In genomic region chr6:139480356-139480833, GRCh38 we compare ENCODE assay signal across 17 cellular contexts.
A peak's percentile ranks its signal among the peaks of the same experiment; 100 is the strongest.
DNase-seq lines count a peak whose midpoint lies in the region; ATAC-seq and TF ChIP-seq lines count a peak whose summit lies in the region.
"Had no signal": no experiment of that assay in that cellular context is flagged by ENCODE, and none has a peak within 500 bp of the region (broad histone marks: within the 10 kb centered on the region; RNA-seq: fewer than 3 reads in every experiment).

No MANE protein-coding gene starts in this region.

- H3K9me3 Mint-ChIP-seq in brain, result peaks cover 0 to 8% (median 0%) of the 10 kb centered on the region in 5 experiments
- H3K9me3 Mint-ChIP-seq: CD8-positive, alpha-beta T cell had no signal

- ATAC-seq in right lobe of liver (peak; percentile 94 to 98 (median 96)), GM21723 (IDR thresholded peaks at IDR 0.05; ENCODE audit: unreplicated experiment) (no peak), right cardiac atrium (no peak)
- ATAC-seq: CD8-positive, alpha-beta T cell had no signal

- H3K4me3 ChIP-seq in HUES64 (ENCODE audit: low read length), result no peak overlapping the region
- no peak overlapping the region for H3K4me3 ChIP-seq in right lobe of liver
- H3K4me3 ChIP-seq in right cardiac atrium (ENCODE audit: low read length), result no peak overlapping the region
- no peak overlapping the region for H3K4me3 ChIP-seq in hepatocyte
- H3K4me3 ChIP-seq: BLaER1, Peyer's patch, SJSA1 had no signal

- peak overlapping the region; percentile 5; the same call in 1 of the 2 replicates for H3K27ac ChIP-seq in HUES64 (ENCODE audit: low read depth, low read length)
- H3K27ac ChIP-seq in right lobe of liver, result peak overlapping the region in 2 of 3 donors; percentile 63 to 78
- H3K27ac ChIP-seq in right cardiac atrium (ENCODE audit: low read length), result no peak overlapping the region
- H3K27ac ChIP-seq in hepatocyte, result no peak overlapping the region
- H3K27ac ChIP-seq: BLaER1, HL-60, Peyer's patch, SJSA1 had no signal

- H3K79me2 ChIP-seq in hepatocyte, result no peaks in the 10 kb centered on the region

- H3K27me3 Mint-ChIP-seq in brain, result peaks cover 3% of the 10 kb centered on the region

- H3K9me3 ChIP-seq in HUES64 (ENCODE audit: insufficient read depth, low read depth, low read length) (no peaks in the 10 kb centered on the region), right lobe of liver (no peaks in the 10 kb centered on the region), right cardiac atrium (ENCODE audit: control insufficient read depth, low read length) (no peaks in the 10 kb centered on the region), hepatocyte (ENCODE audit: low read depth) (no peaks in the 10 kb centered on the region)
- H3K9me3 ChIP-seq: BLaER1, Peyer's patch, SJSA1 had no signal

- peak overlapping the region in 3 of 5 experiments; percentile 33 to 84 (median 46) for H3K27ac Mint-ChIP-seq in brain
- H3K27ac Mint-ChIP-seq: CD8-positive, alpha-beta T cell had no signal

- TF ChIP-seq CTCF in brain (conservative IDR thresholded peaks at IDR 0.05) (no peak), right lobe of liver (IDR thresholded peaks at IDR 0.05) (no peak), hepatocyte (IDR thresholded peaks at IDR 0.05; ENCODE audit: poor library complexity) (no peak)

- DNase-seq in right lobe of liver (peak; percentile 54 to 79 (median 79)), right cardiac atrium (no peak), hepatocyte (ENCODE audit: low spot score) (no peak), islet precursor cell (no peak)
- DNase-seq: CD8-positive, alpha-beta T cell; H7; KG1; NCI-H187; NCI-H345; NCI-H524 treated with DMSO at 0.1 percent for 48 hours; Peyer's patch had no signal

- H3K4me1 ChIP-seq in HUES64 (ENCODE audit: insufficient read depth, low read length) (peaks cover 62% of the 10 kb centered on the region), right lobe of liver (peaks cover 0 to 43% (median 11%) of the 10 kb centered on the region in 4 donors), right cardiac atrium (ENCODE audit: control insufficient read depth, insufficient read depth, low read length) (no peaks in the 10 kb centered on the region), hepatocyte (ENCODE audit: insufficient read depth) (no peaks in the 10 kb centered on the region)
- H3K4me1 ChIP-seq: Peyer's patch, SJSA1 had no signal

- no peaks in the 10 kb centered on the region for H3K9me2 ChIP-seq in hepatocyte (replicated peaks; ENCODE audit: insufficient read depth)

- H3K4me2 ChIP-seq in hepatocyte, result no peak overlapping the region
- H3K4me2 ChIP-seq: BLaER1 had no signal

- H3K27me3 ChIP-seq in HUES64 (ENCODE audit: insufficient read depth, low read length), result no peaks in the 10 kb centered on the region
- H3K27me3 ChIP-seq in right lobe of liver, result no peaks in the 10 kb centered on the region
- no peaks in the 10 kb centered on the region for H3K27me3 ChIP-seq in right cardiac atrium (ENCODE audit: control insufficient read depth, insufficient read depth)
- H3K27me3 ChIP-seq in hepatocyte, result no peaks in the 10 kb centered on the region
- H3K27me3 ChIP-seq: BLaER1, Peyer's patch, SJSA1 had no signal

- H3K36me3 Mint-ChIP-seq in brain, result no peaks in the 10 kb centered on the region
- H3K36me3 Mint-ChIP-seq: CD8-positive, alpha-beta T cell had no signal

- H3K4me1 Mint-ChIP-seq in brain, result peaks cover 45% of the 10 kb centered on the region

- intact Hi-C loops in right lobe of liver (cut with DNase I), result no loop called here
- intact Hi-C loops in right cardiac atrium (cut with DNase I), result no loop called here

- TF ChIP-seq POLR2A in right lobe of liver (IDR thresholded peaks at IDR 0.05), result no peak

- H3K36me3 ChIP-seq in HUES64 (ENCODE audit: insufficient read depth, low read length), result no peaks in the 10 kb centered on the region
- no peaks in the 10 kb centered on the region for H3K36me3 ChIP-seq in right lobe of liver
- H3K36me3 ChIP-seq in hepatocyte (replicated peaks; ENCODE audit: insufficient read depth, low read depth), result no peaks in the 10 kb centered on the region
- H3K36me3 ChIP-seq: BLaER1, Peyer's patch, SJSA1 had no signal

- H3K9ac ChIP-seq in HUES64 (ENCODE audit: low read depth, low read length), result no peak overlapping the region
- H3K9ac ChIP-seq: BLaER1 had no signal

- peak overlapping the region in 1 of 5 experiments; percentile 19 for H3K4me3 Mint-ChIP-seq in brain
- H3K4me3 Mint-ChIP-seq: CD8-positive, alpha-beta T cell had no signal

- no peak overlapping the region for H2AFZ ChIP-seq in hepatocyte

- H4K20me1 ChIP-seq in hepatocyte (ENCODE audit: insufficient read depth, poor library complexity, severe bottlenecking), result no peaks in the 10 kb centered on the region
- H4K20me1 ChIP-seq: BLaER1 had no signal

- WGBS in HUES64, result 86% methylated on average over 5 of the region's 5 CpGs
- WGBS in right lobe of liver (ENCODE audit: insufficient coverage, low coverage, low lambda C conversion rate, missing lambda C conversion rate), result 29% methylated on average over 5 of the region's 5 CpGs
- 83% methylated on average over 5 of the region's 5 CpGs for whole genome bisulfite sequencing in right cardiac atrium
- WGBS in hepatocyte (ENCODE audit: low lambda C conversion rate, missing lambda C conversion rate), result 74% methylated on average over 5 of the region's 5 CpGs

Comparison
In these comparisons a context has a peak if more than half of its experiments do, and no peak if none do; other contexts are left out.
1. H3K27ac ChIP-seq: peak in HUES64 (single experiment) and right lobe of liver (2 of 3); none in right cardiac atrium (single experiment) and hepatocyte (single experiment).
2. ATAC-seq: peak in right lobe of liver (4 of 4); none in GM21723 (single experiment) and right cardiac atrium (0 of 2).
3. DNase-seq: peak in right lobe of liver (3 of 3); none in right cardiac atrium (0 of 3), hepatocyte (single experiment) and islet precursor cell (single experiment).